In genomic region chr3:188059346-188059745, GRCh38 we compare ENCODE assay signal across 21 cellular contexts.
"Had no signal": no experiment of that assay in that cellular context is flagged by ENCODE, and none has a peak within 500 bp of the region (broad histone marks: within the 10 kb centered on the region; RNA-seq: fewer than 3 reads in every experiment).

No MANE protein-coding gene starts in this region.

- ATAC-seq: Panc1, PC-3, Right ventricle myocardium inferior had no signal

- H3K9me3 ChIP-seq: MG63, SJSA1 had no signal

- DNase-seq: KBM-7, MG63, NCI-H1092, NCI-H1105 treated with DMSO at 0.1 percent for 48 hours, NCI-H1417 treated with DMSO at 0.1 percent for 48 hours, NCI-H146, NCI-H1694 treated with DMSO at 0.1 percent for 48 hours, NCI-H1930, NCI-H2081, NCI-H2107, NCI-H2227 treated with DMSO at 0.1 percent for 48 hours, NCI-H510A, NCI-H524 treated with DMSO at 0.1 percent for 48 hours, NCI-H69, NCI-H774, PC-3, SIG-M5 had no signal

- H3K27ac ChIP-seq: SJSA1, SK-N-MC had no signal
